ENCODE assay signal across 8 cellular contexts in the genomic region with DNA sequence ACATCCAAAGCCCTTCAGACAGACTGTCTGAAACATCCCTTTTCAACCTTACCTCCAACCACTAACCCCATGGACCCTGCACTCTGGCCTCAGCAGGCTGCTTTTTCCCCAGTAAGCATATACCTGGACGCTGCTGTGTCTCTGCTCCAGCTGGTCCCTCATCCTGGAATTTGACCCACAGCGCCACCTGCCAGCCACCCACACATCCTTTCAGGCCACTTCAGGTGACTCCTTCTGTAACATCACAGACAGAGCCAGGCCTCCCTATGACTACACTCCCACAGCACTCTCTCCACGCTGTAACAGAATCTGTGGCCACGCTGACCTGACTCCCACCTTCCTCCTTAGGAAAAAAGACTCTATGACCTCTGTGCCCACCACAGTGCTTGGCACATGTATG. TPM values are rescaled to one million over a fixed set of nuclear protein-coding genes. Genes with fewer than 3 reads are reported as not detected.
DNase-seq lines count a peak whose midpoint lies in the region; ATAC-seq and TF ChIP-seq lines count a peak whose summit lies in the region.

No MANE protein-coding gene starts in this region.

- peaks cover 72 to 74% of the 10 kb centered on the region in 2 donors for H3K4me1 Mint-ChIP-seq in natural killer cell treated with Interleukin-12 subunit alpha and Interleukin-12 subunit beta and Interleukin-15 and Interleukin-18, amount 100 ng/mL, for 72 hours (ENCODE audit: low read depth in 2 of 2)

- peak; percentile 58 for DNase-seq in D341Med (ENCODE audit: low spot score)
- DNase-seq in LNCaP clone FGC (ENCODE audit: low read depth), result no peak
- no peak for DNase-seq in cardiac fibroblast (ENCODE audit: low read depth in 2 of 2)
- no peak for DNase-seq in natural killer cell treated with Interleukin-12 subunit alpha and Interleukin-12 subunit beta and Interleukin-15 and Interleukin-18, amount 100 ng/mL, for 72 hours (ENCODE audit: low spot score)
- DNase-seq in stimulated activated CD4-positive, alpha-beta T cell treated with anti-CD3 and anti-CD28 coated beads, Interleukin-2, amount 100 ng/mL, for 48 hours, result no peak

- H3K4me3 ChIP-seq in LNCaP clone FGC (ENCODE audit: low read depth, low read length) (no peak overlapping the region), cardiac fibroblast (replicated peaks in 1 of 2; ENCODE audit: low read depth in 2 of 2, low read length in 2 of 2) (no peak overlapping the region)

- ATAC-seq in natural killer cell treated with Interleukin-12 subunit alpha and Interleukin-12 subunit beta and Interleukin-15 and Interleukin-18, amount 100 ng/mL, for 72 hours, result no peak
- ATAC-seq in HG03469 (IDR thresholded peaks at IDR 0.05; ENCODE audit: unreplicated experiment) (no peak), GM18511 (IDR thresholded peaks at IDR 0.05; ENCODE audit: unreplicated experiment) (no peak), HG03457 (IDR thresholded peaks at IDR 0.05; ENCODE audit: unreplicated experiment) (no peak)

- H3K9me3 Mint-ChIP-seq in natural killer cell treated with Interleukin-12 subunit alpha and Interleukin-12 subunit beta and Interleukin-15 and Interleukin-18, amount 100 ng/mL, for 72 hours, result no peaks in the 10 kb centered on the region

- peak overlapping the region; percentile 89 to 93 for H3K27ac Mint-ChIP-seq in natural killer cell treated with Interleukin-12 subunit alpha and Interleukin-12 subunit beta and Interleukin-15 and Interleukin-18, amount 100 ng/mL, for 72 hours

- H3K4me3 Mint-ChIP-seq in natural killer cell treated with Interleukin-12 subunit alpha and Interleukin-12 subunit beta and Interleukin-15 and Interleukin-18, amount 100 ng/mL, for 72 hours, result peak overlapping the region; percentile 91

- peaks cover 18% of the 10 kb centered on the region for H3K36me3 Mint-ChIP-seq in natural killer cell treated with Interleukin-12 subunit alpha and Interleukin-12 subunit beta and Interleukin-15 and Interleukin-18, amount 100 ng/mL, for 72 hours

- no peaks in the 10 kb centered on the region for H3K27me3 Mint-ChIP-seq in natural killer cell treated with Interleukin-12 subunit alpha and Interleukin-12 subunit beta and Interleukin-15 and Interleukin-18, amount 100 ng/mL, for 72 hours

- TF ChIP-seq CTCF in LNCaP clone FGC (IDR thresholded peaks at IDR 0.05; ENCODE audit: control insufficient read depth, extremely low read depth, insufficient read depth) (peak; percentile 40), cardiac fibroblast (IDR thresholded peaks at IDR 0.05; ENCODE audit: low read depth, low read length) (peak; percentile 15)

RNA-seq across cellular contexts. Expression of gene MGAT1, which starts 3.4 kb away (rescaled TPM):
- total RNA-seq in natural killer cell treated with Interleukin-12 subunit alpha and Interleukin-12 subunit beta and Interleukin-15 and Interleukin-18, amount 100 ng/mL, for 72 hours, result 100 to 1,000 TPM; 141 to 157 TPM

RNA-seq across cellular contexts. Expression of gene OR2Y1, which starts 59.3 kb away (rescaled TPM):
- not detected for total RNA-seq in natural killer cell treated with Interleukin-12 subunit alpha and Interleukin-12 subunit beta and Interleukin-15 and Interleukin-18, amount 100 ng/mL, for 72 hours
